ENCODE assay signal across 18 cellular contexts in the genomic region with DNA sequence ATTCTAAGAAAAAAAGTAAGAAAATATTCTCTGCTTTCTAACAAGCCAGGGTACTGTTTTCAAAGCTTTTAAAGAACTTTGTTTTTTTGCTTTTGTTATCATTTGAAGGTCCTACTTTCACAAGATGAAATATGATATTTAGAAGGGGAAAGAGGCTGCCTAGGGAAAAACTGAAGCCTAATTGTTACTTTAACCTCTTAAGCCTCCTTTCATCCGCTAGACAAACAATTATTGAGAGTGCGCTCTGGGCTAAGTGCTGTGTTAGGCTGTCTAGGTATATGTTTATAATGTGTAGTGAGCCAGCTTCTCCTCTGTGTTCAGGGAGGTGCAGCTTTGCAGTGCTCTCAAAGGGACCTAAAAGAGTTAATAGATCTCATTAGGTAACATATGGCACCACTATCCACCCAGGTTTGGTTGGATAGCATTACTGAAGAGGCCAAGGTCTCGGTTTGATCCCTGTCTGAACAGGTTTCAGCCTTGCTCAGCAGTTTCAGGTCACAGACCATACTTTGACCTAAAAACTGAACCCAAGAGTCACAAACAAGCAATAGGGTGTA. TPM values are rescaled to one million over a fixed set of nuclear protein-coding genes. Genes with fewer than 3 reads are reported as not detected.
DNase-seq lines count a peak whose midpoint lies in the region; ATAC-seq, FAIRE-seq and TF ChIP-seq lines count a peak whose summit lies in the region.
"Had no signal": no experiment of that assay in that cellular context is flagged by ENCODE, and none has a peak within 500 bp of the region (broad histone marks: within the 10 kb centered on the region; RNA-seq: fewer than 3 reads in every experiment).

No MANE protein-coding gene starts in this region.

- no peak for FAIRE-seq in small intestine (lab: Jason Lieb, UNC)
- FAIRE-seq in frontal cortex (lab: Jason Lieb, UNC): no peak
- FAIRE-seq: endometrium, GM12892 had no signal

- DNase-seq in NCI-H1092 (lab: John Stamatoyannopoulos, UW) (peak; percentile 90), NCI-H2227 (lab: John Stamatoyannopoulos, UW; ENCODE audit: unreplicated experiment) (peak; percentile 85), WERI-Rb-1 (peak; percentile 77), small intestine (peak; percentile 80), NOMO-1 treated with DMSO at 0.1 percent for 48 hours (lab: John Stamatoyannopoulos, UW; ENCODE audit: unreplicated experiment) (no peak), frontal cortex (ENCODE audit: low spot score in 2 of 2) (no peak)
- DNase-seq: activated CD4-positive, alpha-beta T cell treated with anti-CD3 and anti-CD28 coated beads for 4 hours; activated T-cell treated with anti-CD3 and anti-CD28 coated beads, Interleukin-2, amount 50 U/mL, for 24 hours; foreskin keratinocyte; kidney glomerular epithelial cell; stimulated activated CD4-positive, alpha-beta T cell treated with anti-CD3 and anti-CD28 coated beads, Interleukin-15, amount 100 ng/mL, for 24 hours; tibial artery had no signal

- 54 to 70% (median 66%) methylated on average over 3 of the region's 3 CpGs for WGBS in small intestine, 3 donors

- no peak overlapping the region for H3K4me3 ChIP-seq in WERI-Rb-1 (ENCODE audit: low read depth, low read length)
- no peak overlapping the region for H3K4me3 ChIP-seq in small intestine (ENCODE audit: low read depth in 1 of 2, low read length in 2 of 2)
- H3K4me3 ChIP-seq: BLaER1, tibial artery had no signal

- H3K9me3 ChIP-seq in WERI-Rb-1 (ENCODE audit: severe bottlenecking) (no peaks in the 10 kb centered on the region), small intestine (ENCODE audit: control insufficient read depth, low read depth) (no peaks in the 10 kb centered on the region)
- H3K9me3 ChIP-seq: BLaER1, tibial artery had no signal

- H3K36me3 ChIP-seq in WERI-Rb-1: no peaks in the 10 kb centered on the region
- no peaks in the 10 kb centered on the region for H3K36me3 ChIP-seq in small intestine (ENCODE audit: control insufficient read depth in 2 of 2, insufficient read depth in 2 of 2, low read length in 2 of 2)
- H3K36me3 ChIP-seq: BLaER1 had no signal

- H3K27me3 ChIP-seq in WERI-Rb-1 (ENCODE audit: insufficient read depth, low read depth, severe bottlenecking) (no peaks in the 10 kb centered on the region), small intestine (ENCODE audit: control insufficient read depth in 2 of 2, insufficient read depth in 2 of 2, low read length in 2 of 2) (no peaks in the 10 kb centered on the region)
- H3K27me3 ChIP-seq: BLaER1, tibial artery had no signal

- H3K4me1 ChIP-seq in small intestine (ENCODE audit: control insufficient read depth in 2 of 2, insufficient read depth in 1 of 2, low read depth in 1 of 2, low read length in 1 of 2): no peaks in the 10 kb centered on the region
- H3K4me1 ChIP-seq: BLaER1, foreskin keratinocyte, tibial artery had no signal

- TF ChIP-seq CTCF in WERI-Rb-1 (IDR thresholded peaks at IDR 0.05; ENCODE audit: low read depth, low read length): no peak

- H3K27ac ChIP-seq in WERI-Rb-1 (peak overlapping the region; percentile 33; the same call in 1 of the 2 replicates), small intestine (ENCODE audit: low read depth in 1 of 2, low read length in 1 of 2) (no peak overlapping the region)
- H3K27ac ChIP-seq: BLaER1, foreskin keratinocyte, tibial artery had no signal

- ATAC-seq in GM18505 (IDR thresholded peaks at IDR 0.05; ENCODE audit: unreplicated experiment): no peak
- ATAC-seq: foreskin keratinocyte had no signal

- no peak for TF ChIP-seq POLR2A in GM18505 (IDR thresholded peaks at IDR 0.05; ENCODE audit: borderline replicate concordance, extremely low read depth, insufficient read depth, insufficient read length)

RNA-seq across cellular contexts. Expression of a gene that starts 17.9 kb away (rescaled TPM):
- 100 to 1,000 TPM in 1 of 3 donors, 10 to 100 TPM in 2; 70.0 to 210 (median 98.5) TPM for polyA plus RNA-seq in small intestine
- total RNA-seq in frontal cortex: 2.9 TPM
- total RNA-seq: foreskin keratinocyte; T-helper 2 cell treated with Interferon-gamma antibody and Interleukin-4, amounts not matched to agents 100 ng/mL and 5 ng/mL, for 36 hours had no signal
- polyA plus RNA-seq: foreskin keratinocyte, IgD-negative memory B cell had no signal

Comparison
In these comparisons a context has a peak if more than half of its experiments do, and no peak if none do; other contexts are left out.
1. DNase-seq: peak in NCI-H1092 (single experiment), NCI-H2227 (single experiment), WERI-Rb-1 (single experiment) and small intestine (single experiment); none in NOMO-1 treated with DMSO at 0.1 percent for 48 hours (single experiment) and frontal cortex (0 of 2).